Comparison of ENCODE assay signal across 8 cellular contexts in the genomic region with DNA sequence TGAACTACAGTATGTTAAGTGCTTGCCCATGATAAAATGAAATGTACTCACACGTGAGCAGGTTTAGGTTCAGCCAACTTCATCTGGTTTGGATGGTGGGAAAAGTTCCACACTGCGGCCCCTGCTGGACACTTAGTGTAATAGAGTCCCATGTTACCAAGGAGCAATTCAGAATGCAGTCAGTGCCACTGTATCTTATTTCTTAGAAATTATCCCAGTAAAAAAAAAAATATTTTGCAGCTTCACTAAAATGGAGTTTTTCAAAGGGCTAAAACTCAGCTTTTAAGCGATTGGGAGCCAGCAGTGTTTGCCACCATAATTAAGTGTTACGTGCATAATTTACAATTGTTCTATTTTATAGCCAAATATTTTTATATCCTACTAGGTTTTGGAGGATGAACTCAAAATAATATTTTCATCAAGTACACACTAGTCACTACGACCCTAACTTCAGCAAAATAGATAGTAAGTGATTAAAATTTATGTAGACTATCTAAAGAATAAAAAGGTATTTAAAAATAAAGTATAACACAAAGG.
DNase-seq lines count a peak whose midpoint lies in the region; ATAC-seq and TF ChIP-seq lines count a peak whose summit lies in the region.

No MANE protein-coding gene starts in this region.

- DNase-seq in COLO668 (lab: John Stamatoyannopoulos, UW; ENCODE audit: unreplicated experiment): peak; percentile 25
- DNase-seq in NCI-H526 (lab: John Stamatoyannopoulos, UW): peak; percentile 10 to 49
- peak; percentile 12 for DNase-seq in activated T-cell treated with anti-CD3 and anti-CD28 coated beads for 24 hours (ENCODE audit: low read depth)
- DNase-seq in foreskin keratinocyte: peak; percentile 12 to 30
- peak in 31 of 56 donors; percentile 1 to 74 (median 9) for DNase-seq in nucleus accumbens (lab: John Stamatoyannopoulos, UW)
- no peak for DNase-seq in NCI-H1436 (lab: John Stamatoyannopoulos, UW)

- no peaks in the 10 kb centered on the region for H3K27me3 ChIP-seq in foreskin keratinocyte

- no peak overlapping the region for H3K27ac ChIP-seq in foreskin keratinocyte

- no peaks in the 10 kb centered on the region for H3K4me1 ChIP-seq in foreskin keratinocyte

- TF ChIP-seq CTCF in foreskin keratinocyte (conservative IDR thresholded peaks at IDR 0.05): peak; percentile 79

- ATAC-seq in GM18909 (IDR thresholded peaks at IDR 0.05; ENCODE audit: poor library complexity, unreplicated experiment) (peak; percentile 91), HG03066 (IDR thresholded peaks at IDR 0.05; ENCODE audit: low read depth, unreplicated experiment) (peak; percentile 89), foreskin keratinocyte (peak; percentile 94)
